24 cellular contexts compared by ENCODE assay signal in the genomic region with DNA sequence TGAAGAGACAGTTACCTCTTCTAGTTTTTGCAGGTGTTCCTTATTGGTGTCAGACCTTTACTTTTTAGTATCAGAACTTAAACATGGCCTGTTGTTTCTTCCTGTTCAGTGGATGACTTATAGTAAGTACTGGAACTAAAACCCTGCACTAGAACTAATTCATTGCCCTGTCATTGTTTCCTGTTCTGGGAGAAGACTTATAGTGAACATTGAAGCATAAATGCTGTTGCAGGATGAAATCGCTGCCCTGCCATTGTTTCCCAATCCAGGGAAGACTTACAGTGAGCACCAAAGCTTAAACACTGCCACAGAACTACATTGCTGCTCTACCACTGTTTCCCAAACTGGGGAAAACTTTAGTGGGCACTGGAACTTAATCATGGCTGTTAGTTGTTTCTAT. TPM values are rescaled to one million over a fixed set of nuclear protein-coding genes. Genes with fewer than 3 reads are reported as not detected.
DNase-seq lines count a peak whose midpoint lies in the region; ATAC-seq, FAIRE-seq and TF ChIP-seq lines count a peak whose summit lies in the region.
"Had no signal": no experiment of that assay in that cellular context is flagged by ENCODE, and none has a peak within 500 bp of the region (broad histone marks: within the 10 kb centered on the region; RNA-seq: fewer than 3 reads in every experiment).

No MANE protein-coding gene starts in this region.

- H3K27me3 ChIP-seq in bronchial epithelial cell (ENCODE audit: control insufficient read depth, insufficient read depth, low read length) (no peaks in the 10 kb centered on the region), endothelial cell of umbilical vein (ENCODE audit: control insufficient read depth in 2 of 2, insufficient read depth in 2 of 2, low read length in 2 of 2) (no peaks in the 10 kb centered on the region), neutrophil (no peaks in the 10 kb centered on the region)
- no peaks in the 10 kb centered on the region for H3K27me3 ChIP-seq in CD4-positive, alpha-beta memory T cell (ENCODE audit: insufficient read depth, low read length)
- H3K27me3 ChIP-seq: BE2C; BLaER1 treated with 17β-estradiol and CSF1 and Interleukin-3, amounts not matched to agents 10 nM and 100 nM had no signal

- peaks cover 6% of the 10 kb centered on the region for H3K9me3 Mint-ChIP-seq in activated CD4-positive, alpha-beta T cell treated with anti-CD3 and anti-CD28 coated beads for 36 hours (ENCODE audit: low read depth)
- H3K9me3 Mint-ChIP-seq in activated CD4-positive, alpha-beta T cell treated with anti-CD3 and anti-CD28 coated beads, Interleukin-2, amount 10 ng/mL, durations not matched to agents 7 days and 5 days: peaks cover 30% of the 10 kb centered on the region
- peaks cover 0 to 11% (median 6%) of the 10 kb centered on the region in 8 donors for H3K9me3 Mint-ChIP-seq in CD4-positive, alpha-beta memory T cell

- H3K27ac Mint-ChIP-seq in activated CD4-positive, alpha-beta T cell treated with anti-CD3 and anti-CD28 coated beads for 36 hours: no peak overlapping the region
- H3K27ac Mint-ChIP-seq in activated CD4-positive, alpha-beta T cell treated with anti-CD3 and anti-CD28 coated beads, Interleukin-2, amount 10 ng/mL, durations not matched to agents 7 days and 5 days: no peak overlapping the region
- no peak overlapping the region for H3K27ac Mint-ChIP-seq in CD4-positive, alpha-beta memory T cell
- H3K27ac Mint-ChIP-seq: CD4-positive, alpha-beta T cell; H9 had no signal

- TF ChIP-seq POLR2A in endothelial cell of umbilical vein (IDR thresholded peaks at IDR 0.05; ENCODE audit: low read depth, low read length): no peak

- H3K9ac ChIP-seq in endothelial cell of umbilical vein (replicated peaks; ENCODE audit: extremely low read depth, insufficient read depth, low read length): no peak overlapping the region
- H3K9ac ChIP-seq: BLaER1 treated with 17β-estradiol and CSF1 and Interleukin-3, amounts not matched to agents 10 nM and 100 nM; GM23248 had no signal

- H3K79me2 ChIP-seq in endothelial cell of umbilical vein (ENCODE audit: control insufficient read depth, insufficient read depth, low read length): peaks cover 8% of the 10 kb centered on the region

- no peaks in the 10 kb centered on the region for H3K9me3 ChIP-seq in endothelial cell of umbilical vein (replicated peaks; ENCODE audit: control insufficient read depth, insufficient read depth, low read length)
- H3K9me3 ChIP-seq in neutrophil: no peaks in the 10 kb centered on the region
- no peaks in the 10 kb centered on the region for H3K9me3 ChIP-seq in CD4-positive, alpha-beta memory T cell (ENCODE audit: control insufficient read depth in 1 of 2, low read length in 2 of 2)

- H3K4me1 Mint-ChIP-seq in activated CD4-positive, alpha-beta T cell treated with anti-CD3 and anti-CD28 coated beads for 36 hours: peaks cover 24% of the 10 kb centered on the region
- peaks cover 20% of the 10 kb centered on the region for H3K4me1 Mint-ChIP-seq in activated CD4-positive, alpha-beta T cell treated with anti-CD3 and anti-CD28 coated beads, Interleukin-2, amount 10 ng/mL, durations not matched to agents 7 days and 5 days
- H3K4me1 Mint-ChIP-seq in CD4-positive, alpha-beta memory T cell: peaks cover 5 to 17% (median 11%) of the 10 kb centered on the region in 4 donors

- H3K4me3 ChIP-seq in bronchial epithelial cell (ENCODE audit: low read depth, low read length) (no peak overlapping the region), endothelial cell of umbilical vein (replicated peaks in 1 of 3; ENCODE audit: insufficient read depth in 1 of 3, low read depth in 1 of 3, low read length in 3 of 3) (no peak overlapping the region), neutrophil (ENCODE audit: low read depth in 1 of 2, low read length in 1 of 2) (no peak overlapping the region)
- H3K4me3 ChIP-seq in CD4-positive, alpha-beta memory T cell (ENCODE audit: low read length in 2 of 2): no peak overlapping the region
- H3K4me3 ChIP-seq: GM12878, GM23248 had no signal

- H3K4me3 Mint-ChIP-seq in activated CD4-positive, alpha-beta T cell treated with anti-CD3 and anti-CD28 coated beads for 36 hours: no peak overlapping the region
- no peak overlapping the region for H3K4me3 Mint-ChIP-seq in activated CD4-positive, alpha-beta T cell treated with anti-CD3 and anti-CD28 coated beads, Interleukin-2, amount 10 ng/mL, durations not matched to agents 7 days and 5 days
- no peak overlapping the region for H3K4me3 Mint-ChIP-seq in CD4-positive, alpha-beta memory T cell
- H3K4me3 Mint-ChIP-seq: CD14-positive monocyte; CD4-positive, alpha-beta T cell; H9 had no signal

- BruUV-seq in endothelial cell of umbilical vein (replicated peaks; lab: Mats Ljungman, UMichigan): no TSS peak

- no peaks in the 10 kb centered on the region for H3K27me3 Mint-ChIP-seq in activated CD4-positive, alpha-beta T cell treated with anti-CD3 and anti-CD28 coated beads for 36 hours
- no peaks in the 10 kb centered on the region for H3K27me3 Mint-ChIP-seq in activated CD4-positive, alpha-beta T cell treated with anti-CD3 and anti-CD28 coated beads, Interleukin-2, amount 10 ng/mL, durations not matched to agents 7 days and 5 days
- no peaks in the 10 kb centered on the region for H3K27me3 Mint-ChIP-seq in CD4-positive, alpha-beta memory T cell
- H3K27me3 Mint-ChIP-seq: CD4-positive, alpha-beta T cell had no signal

- TF ChIP-seq CTCF in bronchial epithelial cell (IDR thresholded peaks at IDR 0.05; ENCODE audit: insufficient read depth, low read length, severe bottlenecking) (no peak), endothelial cell of umbilical vein (IDR thresholded peaks at IDR 0.05; ENCODE audit: extremely low read depth in 1 of 2, insufficient read depth in 1 of 2, low read depth in 1 of 2, low read length in 2 of 2) (no peak), neutrophil (IDR thresholded peaks at IDR 0.05) (no peak)

- dilution Hi-C loops in endothelial cell of umbilical vein (cut with MboI; ENCODE audit: extremely low pct_ligation_motif_present, low sequenced_read_pairs): no loop called here

- H3K9me1 ChIP-seq in endothelial cell of umbilical vein (replicated peaks; ENCODE audit: control insufficient read depth, extremely low read depth, insufficient read depth, low read length): no peaks in the 10 kb centered on the region

- FAIRE-seq in bronchial epithelial cell (lab: Jason Lieb, UNC) (peak; percentile 62), endothelial cell of umbilical vein (lab: Jason Lieb, UNC) (peak; percentile 42)
- FAIRE-seq: GM12878, H1 had no signal

- intact Hi-C loops in activated CD4-positive, alpha-beta T cell treated with anti-CD3 and anti-CD28 coated beads for 36 hours (cut with DNase I, micrococcal nuclease): no loop called here
- intact Hi-C loops in endothelial cell of umbilical vein (cut with micrococcal nuclease): no loop called here
- intact Hi-C loops in CD4-positive, alpha-beta memory T cell (cut with micrococcal nuclease): no loop called here

- H3K36me3 ChIP-seq in bronchial epithelial cell (ENCODE audit: control insufficient read depth, insufficient read depth, low read length) (no peaks in the 10 kb centered on the region), endothelial cell of umbilical vein (ENCODE audit: control insufficient read depth in 2 of 2, extremely low read depth in 1 of 2, insufficient read depth in 2 of 2, low read length in 2 of 2) (no peaks in the 10 kb centered on the region), neutrophil (peaks cover 13% of the 10 kb centered on the region)
- no peaks in the 10 kb centered on the region for H3K36me3 ChIP-seq in CD4-positive, alpha-beta memory T cell (ENCODE audit: insufficient read depth, low read length)

- peak overlapping the region; percentile 18 for H3K27ac ChIP-seq in endothelial cell of umbilical vein (ENCODE audit: insufficient read depth, low read depth, low read length)
- H3K27ac ChIP-seq in neutrophil: peak overlapping the region; percentile 53
- no peak overlapping the region for H3K27ac ChIP-seq in CD4-positive, alpha-beta memory T cell (ENCODE audit: low read depth, low read length)
- H3K27ac ChIP-seq: 22Rv1; BLaER1 treated with 17β-estradiol and CSF1 and Interleukin-3, amounts not matched to agents 10 nM and 100 nM; GM23248 had no signal

- peak overlapping the region; percentile 83 for H2AFZ ChIP-seq in endothelial cell of umbilical vein (ENCODE audit: low read depth, low read length)
- H2AFZ ChIP-seq: GM23248 had no signal

- DNase-seq in activated CD4-positive, alpha-beta T cell treated with anti-CD3 and anti-CD28 coated beads for 36 hours: no peak
- no peak for DNase-seq in activated CD4-positive, alpha-beta T cell treated with anti-CD3 and anti-CD28 coated beads, Interleukin-2, amount 10 ng/mL, durations not matched to agents 7 days and 5 days
- no peak for DNase-seq in bronchial epithelial cell (ENCODE audit: low read depth)
- no peak for DNase-seq in endothelial cell of umbilical vein (ENCODE audit: low read depth, low spot score)
- no peak for DNase-seq in CD4-positive, alpha-beta memory T cell
- DNase-seq: ACHN; AML-193; BE2C; CD4-positive, alpha-beta T cell; COR-L47; DMS79; EL; GDM1; GM23248; H9 had no signal

- CTCF ChIA-PET in activated CD4-positive, alpha-beta T cell treated with anti-CD3 and anti-CD28 coated beads for 36 hours (lab: Charles Lee): interaction anchor here (0.7 to 1.0 kb wide), 2 partner anchors 32 to 76 kb away, joined by 4 to 5 read pairs; no protein-coding TSS in a partner anchor
- CTCF ChIA-PET in activated CD4-positive, alpha-beta T cell treated with anti-CD3 and anti-CD28 coated beads, Interleukin-2, amount 10 ng/mL, durations not matched to agents 7 days and 5 days (lab: Charles Lee): interaction anchor here (1.1 kb wide), 1 partner anchor 26 kb away, joined by 3 read pairs; no protein-coding TSS in a partner anchor
- CTCF ChIA-PET in endothelial cell of umbilical vein (lab: Charles Lee): no interaction called here
- CTCF ChIA-PET in CD4-positive, alpha-beta memory T cell (lab: Charles Lee; ENCODE audit: partially characterized antibody): no interaction called here

- peaks cover 27% of the 10 kb centered on the region for H3K36me3 Mint-ChIP-seq in activated CD4-positive, alpha-beta T cell treated with anti-CD3 and anti-CD28 coated beads for 36 hours (ENCODE audit: low read depth)
- H3K36me3 Mint-ChIP-seq in activated CD4-positive, alpha-beta T cell treated with anti-CD3 and anti-CD28 coated beads, Interleukin-2, amount 10 ng/mL, durations not matched to agents 7 days and 5 days (ENCODE audit: low read depth): peaks cover 37% of the 10 kb centered on the region
- peaks cover 6 to 17% of the 10 kb centered on the region in 2 donors for H3K36me3 Mint-ChIP-seq in CD4-positive, alpha-beta memory T cell

- peak; percentile 33 for ATAC-seq in activated CD4-positive, alpha-beta T cell treated with anti-CD3 and anti-CD28 coated beads for 36 hours
- ATAC-seq in HG02678 (IDR thresholded peaks at IDR 0.05; ENCODE audit: unreplicated experiment) (no peak), GM21447 (IDR thresholded peaks at IDR 0.05; ENCODE audit: unreplicated experiment) (no peak)
- ATAC-seq: GM12878, HCT116 had no signal

- POLR2A ChIA-PET in activated CD4-positive, alpha-beta T cell treated with anti-CD3 and anti-CD28 coated beads for 36 hours (lab: Charles Lee): no interaction called here
- POLR2A ChIA-PET in activated CD4-positive, alpha-beta T cell treated with anti-CD3 and anti-CD28 coated beads, Interleukin-2, amount 10 ng/mL, durations not matched to agents 7 days and 5 days (lab: Charles Lee): no interaction called here
- POLR2A ChIA-PET in endothelial cell of umbilical vein (lab: Charles Lee): no interaction called here
- POLR2A ChIA-PET in CD4-positive, alpha-beta memory T cell (lab: Charles Lee; ENCODE audit: partially characterized antibody): no interaction called here

- H4K20me1 ChIP-seq in endothelial cell of umbilical vein (replicated peaks; ENCODE audit: control insufficient read depth, extremely low read depth, insufficient read depth, low read length): peaks cover 2% of the 10 kb centered on the region

- peak overlapping the region; percentile 11 for H3K4me2 ChIP-seq in endothelial cell of umbilical vein (ENCODE audit: insufficient read depth, low read length)
- H3K4me2 ChIP-seq: BLaER1 treated with 17β-estradiol and CSF1 and Interleukin-3, amounts not matched to agents 10 nM and 100 nM had no signal

- peaks cover 6% of the 10 kb centered on the region for H3K4me1 ChIP-seq in endothelial cell of umbilical vein (ENCODE audit: control insufficient read depth, extremely low read depth, insufficient read depth, low read length)
- H3K4me1 ChIP-seq in neutrophil (ENCODE audit: control insufficient read depth in 1 of 2, insufficient read depth in 1 of 2, low read depth in 1 of 2, low read length in 1 of 2): peaks cover 0 to 8% of the 10 kb centered on the region in 2 experiments
- H3K4me1 ChIP-seq in CD4-positive, alpha-beta memory T cell (ENCODE audit: insufficient read depth, low read length): no peaks in the 10 kb centered on the region
- H3K4me1 ChIP-seq: BE2C had no signal

RNA-seq across cellular contexts. Expression of a gene that starts 13.1 kb away (rescaled TPM):
- 1 to 10 TPM; 7.1 to 8.1 TPM for total RNA-seq in activated CD4-positive, alpha-beta T cell treated with anti-CD3 and anti-CD28 coated beads for 36 hours
- total RNA-seq in activated CD4-positive, alpha-beta T cell treated with anti-CD3 and anti-CD28 coated beads, Interleukin-2, amount 10 ng/mL, durations not matched to agents 7 days and 5 days: 1 to 10 TPM; 4.8 to 5.7 TPM
- 6.3 and 8.3 TPM in 2 replicates for total RNA-seq in bronchial epithelial cell
- 8.1 and 8.2 TPM in 2 replicates for total RNA-seq in endothelial cell of umbilical vein
- polyA plus RNA-seq in endothelial cell of umbilical vein: 1.0 and 1.4 TPM in 2 replicates
- 1.4 and 1.6 TPM in 2 replicates for polyA plus RNA-seq in endothelial cell of umbilical vein (2011; cell fraction: cytosol; rRNA removed)
- polyA plus RNA-seq in endothelial cell of umbilical vein (2011; cell fraction: nucleus; rRNA removed): 3.6 and 5.6 TPM in 2 replicates
- polyA plus RNA-seq in endothelial cell of umbilical vein (2012): 3.3 and 4.7 TPM in 2 replicates
- polyA minus RNA-seq in endothelial cell of umbilical vein: 2.1 and 3.2 TPM in 2 replicates
- 5.9 TPM for polyA minus RNA-seq in endothelial cell of umbilical vein (2011; cell fraction: cytosol; rRNA and poly(A)+ RNA removed)
- 12.6 and 17.8 TPM in 2 replicates for polyA minus RNA-seq in endothelial cell of umbilical vein (2011; cell fraction: nucleus; rRNA and poly(A)+ RNA removed)
- total RNA-seq in CD4-positive, alpha-beta memory T cell: 1 to 10 TPM; 6.1 to 6.5 TPM
- 1 to 10 TPM; 1.2 to 2.0 TPM for polyA plus RNA-seq in CD4-positive, alpha-beta memory T cell

RNA-seq across cellular contexts. Expression of a gene that starts 14.3 kb away (rescaled TPM):
- total RNA-seq in activated CD4-positive, alpha-beta T cell treated with anti-CD3 and anti-CD28 coated beads for 36 hours: 10 to 100 TPM; 29.9 to 49.2 TPM
- 10 to 100 TPM; 23.5 to 25.8 TPM for total RNA-seq in activated CD4-positive, alpha-beta T cell treated with anti-CD3 and anti-CD28 coated beads, Interleukin-2, amount 10 ng/mL, durations not matched to agents 7 days and 5 days
- total RNA-seq in bronchial epithelial cell (13.4 and 19.8 TPM in 2 replicates), endothelial cell of umbilical vein (53.0 and 57.3 TPM in 2 replicates)
- 21.1 and 25.5 TPM in 2 replicates for polyA plus RNA-seq in endothelial cell of umbilical vein
- polyA plus RNA-seq in endothelial cell of umbilical vein (2011; cell fraction: cytosol; rRNA removed): 51.5 and 54.8 TPM in 2 replicates
- polyA plus RNA-seq in endothelial cell of umbilical vein (2011; cell fraction: nucleus; rRNA removed): 22.3 and 23.9 TPM in 2 replicates
- polyA plus RNA-seq in endothelial cell of umbilical vein (2012): 49.8 and 85.9 TPM in 2 replicates
- polyA minus RNA-seq in endothelial cell of umbilical vein: 7.7 and 11.8 TPM in 2 replicates
- polyA minus RNA-seq in endothelial cell of umbilical vein (2011; cell fraction: cytosol; rRNA and poly(A)+ RNA removed): 12.4 TPM
- 8.8 and 13.8 TPM in 2 replicates for polyA minus RNA-seq in endothelial cell of umbilical vein (2011; cell fraction: nucleus; rRNA and poly(A)+ RNA removed)
- 10 to 100 TPM; 13.7 to 15.8 TPM for total RNA-seq in CD4-positive, alpha-beta memory T cell
- polyA plus RNA-seq in CD4-positive, alpha-beta memory T cell: 10 to 100 TPM; 48.9 to 61.1 TPM

Comparison
In these comparisons a context has a peak if more than half of its experiments do, and no peak if none do; other contexts are left out.
1. CTCF ChIA-PET loops: an anchor here in activated CD4-positive, alpha-beta T cell treated with anti-CD3 and anti-CD28 coated beads for 36 hours (0.7 to 1.0 kb wide) and activated CD4-positive, alpha-beta T cell treated with anti-CD3 and anti-CD28 coated beads, Interleukin-2, amount 10 ng/mL, durations not matched to agents 7 days and 5 days (1.1 kb wide); none called in endothelial cell of umbilical vein and CD4-positive, alpha-beta memory T cell.